Comparison of ENCODE assay signal across 2 cellular contexts in the genomic region with DNA sequence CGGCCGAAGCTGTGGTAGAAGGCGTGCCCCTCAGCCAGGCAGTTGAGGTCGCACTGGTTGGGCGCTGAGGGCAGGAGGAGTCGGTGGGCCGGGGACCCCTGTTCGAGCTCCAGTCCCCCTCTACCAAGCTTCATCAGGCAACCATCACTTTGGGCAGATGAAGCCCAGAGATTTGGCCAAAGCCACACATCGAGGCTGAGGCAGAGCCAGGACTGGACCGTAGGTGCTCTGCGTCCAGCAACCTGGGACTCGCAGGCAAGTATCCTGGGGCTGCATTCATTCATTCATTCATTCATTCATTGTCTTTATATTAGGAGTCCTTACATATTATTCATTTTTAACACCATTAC.
TF ChIP-seq lines count a peak whose summit lies in the region.

No MANE protein-coding gene starts in this region.

TF ChIP-seq in IMR-90, 13 proteins besides CTCF, POLR2A, EP300 and RAD21:
- TF ChIP-seq BHLHE40 (IDR thresholded peaks at IDR 0.05; ENCODE audit: low read depth, low read length): no peak
- TF ChIP-seq MAZ (IDR thresholded peaks at IDR 0.05; ENCODE audit: borderline replicate concordance, low read depth, low read length): no peak
- TF ChIP-seq SMC3 (IDR thresholded peaks at IDR 0.05; ENCODE audit: low read depth, low read length): no peak
- no peak for TF ChIP-seq CEBPB (IDR thresholded peaks at IDR 0.05; ENCODE audit: low read depth, low read length)
- TF ChIP-seq CHD1 (IDR thresholded peaks at IDR 0.05; ENCODE audit: low read depth, low read length): no peak
- no peak for TF ChIP-seq MAFK (IDR thresholded peaks at IDR 0.05; ENCODE audit: low read depth, low read length)
- no peak for TF ChIP-seq FOS (IDR thresholded peaks at IDR 0.05; ENCODE audit: low read depth, low read length)
- no peak for TF ChIP-seq NFE2L2 (IDR thresholded peaks at IDR 0.05; ENCODE audit: low read depth, low read length)
- TF ChIP-seq RFX5 (IDR thresholded peaks at IDR 0.05; ENCODE audit: low read depth, low read length): no peak
- TF ChIP-seq MXI1 (IDR thresholded peaks at IDR 0.05; ENCODE audit: borderline replicate concordance, low read depth, low read length): no peak
- TF ChIP-seq, protein P1, sequence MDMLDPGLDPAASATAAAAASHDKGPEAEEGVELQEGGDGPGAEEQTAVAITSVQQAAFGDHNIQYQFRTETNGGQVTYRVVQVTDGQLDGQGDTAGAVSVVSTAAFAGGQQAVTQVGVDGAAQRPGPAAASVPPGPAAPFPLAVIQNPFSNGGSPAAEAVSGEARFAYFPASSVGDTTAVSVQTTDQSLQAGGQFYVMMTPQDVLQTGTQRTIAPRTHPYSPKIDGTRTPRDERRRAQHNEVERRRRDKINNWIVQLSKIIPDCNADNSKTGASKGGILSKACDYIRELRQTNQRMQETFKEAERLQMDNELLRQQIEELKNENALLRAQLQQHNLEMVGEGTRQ (IDR thresholded peaks at IDR 0.05; ENCODE audit: low read depth, low read length): no peak
- TF ChIP-seq RCOR1 (IDR thresholded peaks at IDR 0.05; ENCODE audit: insufficient replicate concordance, low read length): no peak
TF ChIP-seq in IMR-90: peak in this region for 0.

TF ChIP-seq in GM12878, 131 proteins besides CTCF, POLR2A, EP300 and RAD21:
- TF ChIP-seq ZNF24 (IDR thresholded peaks at IDR 0.05): peak; percentile 74
- TF ChIP-seq, protein P2, sequence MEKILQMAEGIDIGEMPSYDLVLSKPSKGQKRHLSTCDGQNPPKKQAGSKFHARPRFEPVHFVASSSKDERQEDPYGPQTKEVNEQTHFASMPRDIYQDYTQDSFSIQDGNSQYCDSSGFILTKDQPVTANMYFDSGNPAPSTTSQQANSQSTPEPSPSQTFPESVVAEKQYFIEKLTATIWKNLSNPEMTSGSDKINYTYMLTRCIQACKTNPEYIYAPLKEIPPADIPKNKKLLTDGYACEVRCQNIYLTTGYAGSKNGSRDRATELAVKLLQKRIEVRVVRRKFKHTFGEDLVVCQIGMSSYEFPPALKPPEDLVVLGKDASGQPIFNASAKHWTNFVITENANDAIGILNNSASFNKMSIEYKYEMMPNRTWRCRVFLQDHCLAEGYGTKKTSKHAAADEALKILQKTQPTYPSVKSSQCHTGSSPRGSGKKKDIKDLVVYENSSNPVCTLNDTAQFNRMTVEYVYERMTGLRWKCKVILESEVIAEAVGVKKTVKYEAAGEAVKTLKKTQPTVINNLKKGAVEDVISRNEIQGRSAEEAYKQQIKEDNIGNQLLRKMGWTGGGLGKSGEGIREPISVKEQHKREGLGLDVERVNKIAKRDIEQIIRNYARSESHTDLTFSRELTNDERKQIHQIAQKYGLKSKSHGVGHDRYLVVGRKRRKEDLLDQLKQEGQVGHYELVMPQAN (conservative IDR thresholded peaks at IDR 0.05): no peak
